ENCODE assay signal across 21 cellular contexts in genomic region chr2:164868563-164869419, GRCh38. TPM values are rescaled to one million over a fixed set of nuclear protein-coding genes. Genes with fewer than 3 reads are reported as not detected.
A peak's percentile ranks its signal among the peaks of the same experiment; 100 is the strongest.
DNase-seq lines count a peak whose midpoint lies in the region; ATAC-seq, FAIRE-seq and TF ChIP-seq lines count a peak whose summit lies in the region.
"Had no signal": no experiment of that assay in that cellular context is flagged by ENCODE, and none has a peak within 500 bp of the region (broad histone marks: within the 10 kb centered on the region; RNA-seq: fewer than 3 reads in every experiment).

No MANE protein-coding gene starts in this region.

- H3K36me3 Mint-ChIP-seq in naive B cell (no peaks in the 10 kb centered on the region), natural killer cell (no peaks in the 10 kb centered on the region)
- H3K36me3 Mint-ChIP-seq: activated naive CD4-positive, alpha-beta T cell treated with anti-CD3 and anti-CD28 coated beads, Interleukin-2, amount 50 U/mL, for 24 hours; brain had no signal

- TF ChIP-seq CTCF in D721Med (IDR thresholded peaks at IDR 0.05; ENCODE audit: insufficient read depth, missing control alignments) (no peak), LNCaP clone FGC (IDR thresholded peaks at IDR 0.05; ENCODE audit: control insufficient read depth, extremely low read depth, insufficient read depth) (no peak), uterus (IDR thresholded peaks at IDR 0.05) (no peak), natural killer cell (IDR thresholded peaks at IDR 0.05) (no peak)

- no peak overlapping the region for H3K27ac ChIP-seq in uterus
- H3K27ac ChIP-seq: dorsolateral prefrontal cortex, pancreas, upper lobe of right lung had no signal

- H3K9me3 ChIP-seq in adipocyte (ENCODE audit: control insufficient read depth, low read length): no peaks in the 10 kb centered on the region
- H3K9me3 ChIP-seq in uterus: no peaks in the 10 kb centered on the region
- H3K9me3 ChIP-seq: pancreas, upper lobe of right lung had no signal

- no peak for DNase-seq in D721Med (ENCODE audit: insufficient read length, low spot score)
- DNase-seq in LNCaP clone FGC (ENCODE audit: low read depth): peak; percentile 77
- peak; percentile 65 for DNase-seq in adipocyte (ENCODE audit: low read depth)
- DNase-seq in naive B cell: no peak
- DNase-seq in NCI-H510A (lab: John Stamatoyannopoulos, UW): no peak
- no peak for DNase-seq in uterus
- DNase-seq in natural killer cell: no peak
- DNase-seq: activated CD4-positive, CD25-positive, alpha-beta regulatory T cell; COR-L47; dorsolateral prefrontal cortex; hippocampal formation; left cardiac atrium; NCI-H774; pancreas; Right ventricle myocardium superior; stimulated activated naive CD4-positive, alpha-beta T cell; T-helper 1 cell; upper lobe of right lung had no signal

- H3K36me3 ChIP-seq in adipocyte (ENCODE audit: control insufficient read depth, insufficient read depth, low read length, severe bottlenecking) (no peaks in the 10 kb centered on the region), uterus (no peaks in the 10 kb centered on the region)
- H3K36me3 ChIP-seq: pancreas, upper lobe of right lung had no signal

- ATAC-seq in naive B cell (ENCODE audit: low read depth in 2 of 2): no peak
- no peak for ATAC-seq in HG03439 (IDR thresholded peaks at IDR 0.05; ENCODE audit: unreplicated experiment)
- no peak for ATAC-seq in natural killer cell
- ATAC-seq: left cardiac atrium, upper lobe of right lung had no signal

- H3K4me1 ChIP-seq in adipocyte (ENCODE audit: control insufficient read depth, insufficient read depth, low read length) (peaks cover 15% of the 10 kb centered on the region), uterus (no peaks in the 10 kb centered on the region)
- H3K4me1 ChIP-seq: upper lobe of right lung had no signal

- intact Hi-C loops in uterus (cut with DNase I; ENCODE audit: low total_unique reads): no loop called here
- intact Hi-C loops in natural killer cell (cut with micrococcal nuclease): no loop called here

- H3K27me3 Mint-ChIP-seq in naive B cell: no peaks in the 10 kb centered on the region
- H3K27me3 Mint-ChIP-seq in natural killer cell (ENCODE audit: low read depth in 2 of 2): peaks cover under 1 to 9% of the 10 kb centered on the region in 2 donors
- H3K27me3 Mint-ChIP-seq: activated naive CD4-positive, alpha-beta T cell treated with anti-CD3 and anti-CD28 coated beads, Interleukin-2, amount 50 U/mL, for 24 hours; brain had no signal

- H3K4me3 ChIP-seq in LNCaP clone FGC (ENCODE audit: low read depth, low read length) (no peak overlapping the region), adipocyte (ENCODE audit: low read length) (no peak overlapping the region), uterus (no peak overlapping the region)
- H3K4me3 ChIP-seq: dorsolateral prefrontal cortex, pancreas, upper lobe of right lung had no signal

- TF ChIP-seq POLR2A in uterus (IDR thresholded peaks at IDR 0.05): no peak

- no peak overlapping the region for H3K9ac ChIP-seq in adipocyte (ENCODE audit: low read length)

- H3K4me3 Mint-ChIP-seq in naive B cell (no peak overlapping the region), natural killer cell (no peak overlapping the region)
- H3K4me3 Mint-ChIP-seq: activated naive CD4-positive, alpha-beta T cell treated with anti-CD3 and anti-CD28 coated beads, Interleukin-2, amount 50 U/mL, for 24 hours; brain had no signal

- FAIRE-seq in D721Med (lab: Jason Lieb, UNC): peak; percentile 74
- FAIRE-seq: pancreas had no signal

- peak overlapping the region; percentile 12 to 82 (median 57) for H3K27ac Mint-ChIP-seq in naive B cell
- H3K27ac Mint-ChIP-seq in natural killer cell: no peak overlapping the region
- H3K27ac Mint-ChIP-seq: activated naive CD4-positive, alpha-beta T cell treated with anti-CD3 and anti-CD28 coated beads, Interleukin-2, amount 50 U/mL, for 24 hours had no signal

- H3K4me1 Mint-ChIP-seq in naive B cell (peaks cover 23 to 37% (median 35%) of the 10 kb centered on the region in 3 donors), natural killer cell (no peaks in the 10 kb centered on the region)
- H3K4me1 Mint-ChIP-seq: activated naive CD4-positive, alpha-beta T cell treated with anti-CD3 and anti-CD28 coated beads, Interleukin-2, amount 50 U/mL, for 24 hours had no signal

- H3K27me3 ChIP-seq in adipocyte (replicated peaks; ENCODE audit: control insufficient read depth, insufficient read depth, low read length): no peaks in the 10 kb centered on the region
- H3K27me3 ChIP-seq in uterus: no peaks in the 10 kb centered on the region
- H3K27me3 ChIP-seq: pancreas, upper lobe of right lung had no signal

- H3K9me3 Mint-ChIP-seq in naive B cell: no peaks in the 10 kb centered on the region
- H3K9me3 Mint-ChIP-seq in natural killer cell: no peaks in the 10 kb centered on the region
- H3K9me3 Mint-ChIP-seq: brain had no signal

RNA-seq across cellular contexts. Expression of gene COBLL1, which starts 27.2 kb away (rescaled TPM):
- 10 to 100 TPM; 39.0 to 91.5 (median 76.4) TPM for polyA plus RNA-seq in naive B cell (ENCODE audit: low read depth in 6 of 6)
- total RNA-seq in uterus (10 to 100 TPM in 2 of 4 donors, 1 to 10 TPM in 2; 4.1 to 32.6 (median 17.9) TPM), natural killer cell (10 to 100 TPM in 1 of 3 donors, 1 to 10 TPM in 1, under 1 TPM in 1; 0.85 to 13.4 (median 2.2) TPM)

Comparison
In these comparisons a context has a peak if more than half of its experiments do, and no peak if none do; other contexts are left out.
1. DNase-seq: peak in LNCaP clone FGC (single experiment) and adipocyte (single experiment); none in D721Med (single experiment), naive B cell (single experiment), NCI-H510A (single experiment), uterus (0 of 2) and natural killer cell (single experiment).
2. H3K27ac Mint-ChIP-seq: peak in naive B cell (6 of 6); none in natural killer cell (0 of 2).